1 cellular context compared by ENCODE assay signal in genomic region chr18:22169011-22169888, GRCh38.
TF ChIP-seq lines count a peak whose summit lies in the region.

Gene GATA6 (plus strand): TSS chr18:22169589. CDS start chr18:22171145, 1,556 bp downstream.

TF ChIP-seq in GM23338, 12 proteins besides CTCF, POLR2A, EP300 and RAD21 (continued from another document):
- TF ChIP-seq ZNF462 (CRISPR knock-in tag; IDR thresholded peaks at IDR 0.05) (no peak), CREB1 (CRISPR knock-in tag; IDR thresholded peaks at IDR 0.05; ENCODE audit: low read depth) (no peak), POLR2AphosphoS5 (IDR thresholded peaks at IDR 0.05; ENCODE audit: low read depth) (no peak), ZNF331 (CRISPR knock-in tag; IDR thresholded peaks at IDR 0.05; ENCODE audit: low read depth) (no peak), REST (IDR thresholded peaks at IDR 0.05; ENCODE audit: unreplicated experiment) (no peak)
TF ChIP-seq in GM23338: peak in this region for 0.
